7 cellular contexts compared by ENCODE assay signal in genomic region chr17:39022961-39023360, GRCh38. TPM values are rescaled to one million over a fixed set of nuclear protein-coding genes. Genes with fewer than 3 reads are reported as not detected.
"Had no signal": no experiment of that assay in that cellular context is flagged by ENCODE, and none has a peak within 500 bp of the region (broad histone marks: within the 10 kb centered on the region; RNA-seq: fewer than 3 reads in every experiment).

No MANE protein-coding gene starts in this region.

- H3K9me3 Mint-ChIP-seq: H9 had no signal

- H3K4me3 ChIP-seq: GM23248, K562 had no signal

- H3K27ac ChIP-seq: GM23248 had no signal

- H3K27ac Mint-ChIP-seq: H9 had no signal

- H3K4me3 Mint-ChIP-seq: H9 had no signal

- ATAC-seq: K562 had no signal

- DNase-seq: GM23248, H9, HCEC 1CT, IMR-90 had no signal

RNA-seq across cellular contexts. Expression of gene FBXO47, which starts 55.8 kb away (rescaled TPM):
- total RNA-seq: H1, H9, HT-29, K562 had no signal
- polyA plus RNA-seq: GM23248, H1, IMR-90, K562 had no signal
